Comparison of ENCODE assay signal across 25 cellular contexts in genomic region chr2:211598238-211598637, GRCh38.
"Had no signal": no experiment of that assay in that cellular context is flagged by ENCODE, and none has a peak within 500 bp of the region (broad histone marks: within the 10 kb centered on the region; RNA-seq: fewer than 3 reads in every experiment).

No MANE protein-coding gene starts in this region.

- H3K4me1 ChIP-seq: body of pancreas, left ventricle myocardium inferior, tibial artery had no signal

- H3K36me3 Mint-ChIP-seq: activated naive CD8-positive, alpha-beta T cell treated with anti-CD3 and anti-CD28 coated beads for 36 hours; stimulated activated effector memory CD8-positive, alpha-beta T cell treated with anti-CD3 and anti-CD28 coated beads, Interleukin-12 subunit alpha, Interleukin-12 subunit beta, amount 100 ng/mL, for 72 hours; T-cell had no signal

- H3K4me1 Mint-ChIP-seq: activated naive CD8-positive, alpha-beta T cell treated with anti-CD3 and anti-CD28 coated beads for 36 hours; stimulated activated effector memory CD8-positive, alpha-beta T cell treated with anti-CD3 and anti-CD28 coated beads, Interleukin-12 subunit alpha, Interleukin-12 subunit beta, amount 100 ng/mL, for 72 hours; stimulated activated naive CD8-positive, alpha-beta T cell treated with anti-CD3 and anti-CD28 coated beads, Interleukin-15, amount 100 ng/mL, for 72 hours; T-cell had no signal

- H3K9me3 Mint-ChIP-seq: T-helper 2 cell treated with Interferon-gamma antibody and Interleukin-4, amounts not matched to agents 5 μg/mL and 100 μg/mL, for 36 hours had no signal

- H3K36me3 ChIP-seq: cardiac muscle cell, left ventricle myocardium inferior, tibial artery had no signal

- H3K27ac ChIP-seq: body of pancreas, epithelial cell of prostate, left ventricle myocardium inferior, tibial artery, VCaP had no signal

- H3K9me3 ChIP-seq: body of pancreas, left ventricle myocardium inferior, tibial artery had no signal

- H3K4me3 ChIP-seq: body of pancreas, cardiac muscle cell, left ventricle myocardium inferior, tibial artery had no signal

- ATAC-seq: activated T-cell treated with anti-CD3 and anti-CD28 coated beads, Interleukin-2, amount 50 U/mL, for 4 hours; body of pancreas; sciatic nerve; stimulated activated effector memory CD8-positive, alpha-beta T cell treated with anti-CD3 and anti-CD28 coated beads, Interleukin-12 subunit alpha, Interleukin-12 subunit beta, amount 100 ng/mL, for 72 hours; stimulated activated naive CD8-positive, alpha-beta T cell treated with anti-CD3 and anti-CD28 coated beads, Interleukin-15, amount 100 ng/mL, for 72 hours; T-cell had no signal

- FAIRE-seq: small intestine had no signal

- H3K27me3 Mint-ChIP-seq: stimulated activated naive CD8-positive, alpha-beta T cell treated with anti-CD3 and anti-CD28 coated beads, Interleukin-15, amount 100 ng/mL, for 72 hours; T-cell had no signal

- H3K4me3 Mint-ChIP-seq: activated naive CD8-positive, alpha-beta T cell treated with anti-CD3 and anti-CD28 coated beads for 36 hours; activated T-cell treated with anti-CD3 and anti-CD28 coated beads, Interleukin-2, amount 50 U/mL, for 4 hours; nephron; stimulated activated effector memory CD8-positive, alpha-beta T cell treated with anti-CD3 and anti-CD28 coated beads, Interleukin-12 subunit alpha, Interleukin-12 subunit beta, amount 100 ng/mL, for 72 hours; stimulated activated naive CD8-positive, alpha-beta T cell treated with anti-CD3 and anti-CD28 coated beads, Interleukin-15, amount 100 ng/mL, for 72 hours; T-cell; T-helper 2 cell treated with Interferon-gamma antibody and Interleukin-4, amounts not matched to agents 5 μg/mL and 100 μg/mL, for 36 hours had no signal

- DNase-seq: activated CD4-positive, alpha-beta T cell treated with anti-CD3 and anti-CD28 coated beads, Interleukin-2, amount 50 U/mL, for 4 hours; activated CD4-positive, CD25-positive, alpha-beta regulatory T cell treated with anti-CD3 and anti-CD28 coated beads, Interleukin-2, amount 50 U/mL, for 72 hours; activated CD8-positive, alpha-beta memory T cell treated with anti-CD3 and anti-CD28 coated beads, Interleukin-2, amount 50 U/mL, for 48 hours; activated naive CD4-positive, alpha-beta T cell treated with Interleukin-2 at 50 U/mL for 16 hours; activated naive CD8-positive, alpha-beta T cell treated with anti-CD3 and anti-CD28 coated beads for 36 hours; activated T-cell treated with anti-CD3 and anti-CD28 coated beads, Interleukin-2, amount 50 U/mL, for 4 hours; body of pancreas; cortex of kidney; foreskin melanocyte; left ventricle myocardium inferior; midbrain; occipital lobe; posterior cingulate gyrus; small intestine; stimulated activated CD4-positive, alpha-beta T cell treated with anti-CD3 and anti-CD28 coated beads, Interleukin-2, amount 100 ng/mL, for 24 hours; stimulated activated naive CD8-positive, alpha-beta T cell treated with anti-CD3 and anti-CD28 coated beads, Interleukin-15, amount 100 ng/mL, for 72 hours; T-cell; tibial artery had no signal

- H3K27ac Mint-ChIP-seq: activated naive CD8-positive, alpha-beta T cell treated with anti-CD3 and anti-CD28 coated beads for 36 hours; nephron; stimulated activated effector memory CD8-positive, alpha-beta T cell treated with anti-CD3 and anti-CD28 coated beads, Interleukin-12 subunit alpha, Interleukin-12 subunit beta, amount 100 ng/mL, for 72 hours; stimulated activated naive CD8-positive, alpha-beta T cell treated with anti-CD3 and anti-CD28 coated beads, Interleukin-15, amount 100 ng/mL, for 72 hours; T-cell; T-helper 2 cell treated with Interferon-gamma antibody and Interleukin-4, amounts not matched to agents 5 μg/mL and 100 μg/mL, for 36 hours had no signal

- H3K27me3 ChIP-seq: body of pancreas, cardiac muscle cell, tibial artery had no signal
